ENCODE assay signal across 23 cellular contexts in genomic region chr16:10183606-10183959, GRCh38. TPM values are rescaled to one million over a fixed set of nuclear protein-coding genes. Genes with fewer than 3 reads are reported as not detected.
DNase-seq lines count a peak whose midpoint lies in the region; ATAC-seq and TF ChIP-seq lines count a peak whose summit lies in the region.
"Had no signal": no experiment of that assay in that cellular context is flagged by ENCODE, and none has a peak within 500 bp of the region (broad histone marks: within the 10 kb centered on the region; RNA-seq: fewer than 3 reads in every experiment).

No MANE protein-coding gene starts in this region.

- H3K36me3 ChIP-seq in ES-I3 (ENCODE audit: insufficient read depth, low read length) (no peaks in the 10 kb centered on the region), NT2/D1 (ENCODE audit: insufficient read depth, insufficient read length, low read length) (peaks cover 4% of the 10 kb centered on the region), iPS DF 6.9 (ENCODE audit: control insufficient read depth, insufficient read depth, low read length) (no peaks in the 10 kb centered on the region), stomach (no peaks in the 10 kb centered on the region)
- H3K36me3 ChIP-seq: esophagus squamous epithelium, right atrium auricular region, SJSA1, vagina had no signal

- TF ChIP-seq POLR2A in stomach (IDR thresholded peaks at IDR 0.05) = no peak

- H3K27me3 ChIP-seq in NT2/D1 (ENCODE audit: insufficient read depth, insufficient read length) = peaks cover 22% of the 10 kb centered on the region
- H3K27me3 ChIP-seq in iPS DF 6.9 (ENCODE audit: control insufficient read depth, insufficient read depth, low read length) = peaks cover 25% of the 10 kb centered on the region; the same call in 1 of the 2 replicates
- peaks cover 0 to 58% (median 33%) of the 10 kb centered on the region in 3 donors for H3K27me3 ChIP-seq in stomach
- H3K27me3 ChIP-seq: vagina had no signal

- H3K4me3 ChIP-seq in NT2/D1 (ENCODE audit: insufficient read length, low read depth) (peak overlapping the region; percentile 79), iPS DF 6.9 (ENCODE audit: low read length) (peak overlapping the region; percentile 65; the same call in 1 of the 2 replicates), stomach (peak overlapping the region in 1 of 4 donors; percentile 49)
- H3K4me3 ChIP-seq: body of pancreas, SJSA1 had no signal

- H3K9me3 Mint-ChIP-seq in neural crest cell = no peaks in the 10 kb centered on the region
- H3K9me3 Mint-ChIP-seq: activated naive CD4-positive, alpha-beta T cell treated with anti-CD3 and anti-CD28 coated beads, Interleukin-2, amount 10 ng/mL, durations not matched to agents 7 days and 5 days; stimulated activated naive CD8-positive, alpha-beta T cell treated with anti-CD3 and anti-CD28 coated beads, Interleukin-15, Interleukin-2, amounts not matched to agents 100 ng/mL and 50 ng/mL, for 24 hours had no signal

- H3K4me1 ChIP-seq in ES-I3 (ENCODE audit: insufficient read depth, low read length) (no peaks in the 10 kb centered on the region), NT2/D1 (ENCODE audit: insufficient read depth, insufficient read length) (peaks cover 10% of the 10 kb centered on the region), iPS DF 6.9 (ENCODE audit: control insufficient read depth, insufficient read depth, low read length) (peaks cover 1% of the 10 kb centered on the region; the same call in 1 of the 2 replicates), stomach (peaks cover 13 to 36% (median 34%) of the 10 kb centered on the region in 4 donors)

- peaks cover 82% of the 10 kb centered on the region for H3K27me3 Mint-ChIP-seq in neural crest cell (ENCODE audit: low read depth)

- ATAC-seq in HG02973 (IDR thresholded peaks at IDR 0.05; ENCODE audit: unreplicated experiment) = no peak
- ATAC-seq: activated CD4-positive, alpha-beta T cell treated with anti-CD3 and anti-CD28 coated beads for 36 hours; body of pancreas had no signal

- H3K9ac ChIP-seq in ES-I3 (ENCODE audit: low read depth, low read length) (peak overlapping the region; percentile 73; the same call in 1 of the 2 replicates), NT2/D1 (ENCODE audit: insufficient read length, low read depth) (peak overlapping the region; percentile 86)

- H3K4me3 Mint-ChIP-seq in neural crest cell = peak overlapping the region; percentile 67
- H3K4me3 Mint-ChIP-seq: activated CD4-positive, alpha-beta T cell treated with anti-CD3 and anti-CD28 coated beads for 36 hours; activated naive CD4-positive, alpha-beta T cell treated with anti-CD3 and anti-CD28 coated beads, Interleukin-2, amount 10 ng/mL, durations not matched to agents 7 days and 5 days; stimulated activated naive CD8-positive, alpha-beta T cell treated with anti-CD3 and anti-CD28 coated beads, Interleukin-15, Interleukin-2, amounts not matched to agents 100 ng/mL and 50 ng/mL, for 24 hours had no signal

- H3K4me1 Mint-ChIP-seq in neural crest cell = peaks cover 14% of the 10 kb centered on the region

- WGBS in iPS DF 6.9 (ENCODE audit: insufficient coverage, insufficient read length) = no CpG with 5 or more reads among the region's 7 CpGs
- WGBS in stomach, 5 donors = 15 to 31% (median 29%) methylated on average over 7 of the region's 7 CpGs

- DNase-seq in NT2/D1 (ENCODE audit: low read depth, low spot score) = no peak
- no peak for DNase-seq in iPS DF 6.9 (ENCODE audit: low read depth, low spot score)
- DNase-seq in neural crest cell (ENCODE audit: low read depth, low spot score) = no peak
- no peak for DNase-seq in Ammon's horn (ENCODE audit: low spot score)
- DNase-seq in DMS153 treated with DMSO at 0.1 percent for 48 hours (lab: John Stamatoyannopoulos, UW; ENCODE audit: unreplicated experiment) = no peak
- no peak for DNase-seq in stomach
- DNase-seq: activated naive CD4-positive, alpha-beta T cell treated with anti-CD3 and anti-CD28 coated beads, Interleukin-2, amount 10 ng/mL, durations not matched to agents 7 days and 5 days; EL; esophagus squamous epithelium; NCI-H2081 treated with DMSO at 0.1 percent for 48 hours; NCI-H510A; occipital lobe had no signal

- no peak for TF ChIP-seq EP300 in stomach (IDR thresholded peaks at IDR 0.05)

- no peak for TF ChIP-seq CTCF in neural crest cell (conservative IDR thresholded peaks at IDR 0.05)
- no peak for TF ChIP-seq CTCF in stomach (IDR thresholded peaks at IDR 0.05)

- intact Hi-C loops in stomach (cut with DNase I; ENCODE audit: low total_unique reads) = loop anchor here (10.0 kb wide), 1 partner anchor 539 kb away; no protein-coding TSS in a partner anchor

- H3K27ac Mint-ChIP-seq in neural crest cell (ENCODE audit: unreplicated experiment) = no peak overlapping the region
- H3K27ac Mint-ChIP-seq: activated CD4-positive, alpha-beta T cell treated with anti-CD3 and anti-CD28 coated beads for 36 hours; activated naive CD4-positive, alpha-beta T cell treated with anti-CD3 and anti-CD28 coated beads, Interleukin-2, amount 10 ng/mL, durations not matched to agents 7 days and 5 days; stimulated activated naive CD8-positive, alpha-beta T cell treated with anti-CD3 and anti-CD28 coated beads, Interleukin-15, Interleukin-2, amounts not matched to agents 100 ng/mL and 50 ng/mL, for 24 hours had no signal

- H3K9me3 ChIP-seq in ES-I3 (ENCODE audit: control insufficient read depth, insufficient read depth, low read length) (no peaks in the 10 kb centered on the region), NT2/D1 (ENCODE audit: insufficient read depth, low read length) (no peaks in the 10 kb centered on the region), iPS DF 6.9 (ENCODE audit: control insufficient read depth, insufficient read depth, low read length) (no peaks in the 10 kb centered on the region), stomach (no peaks in the 10 kb centered on the region)
- H3K9me3 ChIP-seq: body of pancreas, esophagus squamous epithelium, right atrium auricular region, vagina had no signal

- no peaks in the 10 kb centered on the region for H3K36me3 Mint-ChIP-seq in neural crest cell (ENCODE audit: low read depth)
- H3K36me3 Mint-ChIP-seq: activated naive CD4-positive, alpha-beta T cell treated with anti-CD3 and anti-CD28 coated beads, Interleukin-2, amount 10 ng/mL, durations not matched to agents 7 days and 5 days had no signal

- H3K27ac ChIP-seq in iPS DF 6.9 (ENCODE audit: low read length) (no peak overlapping the region), stomach (no peak overlapping the region)
- H3K27ac ChIP-seq: body of pancreas, esophagus squamous epithelium, right atrium auricular region, SJSA1, vagina had no signal

RNA-seq across cellular contexts. Expression of gene GRIN2A, which starts 1.4 kb away (rescaled TPM):
- total RNA-seq in neural crest cell (0.09 and 0.48 TPM in 2 replicates), stomach (1 to 10 TPM in 4 of 5 donors, under 1 TPM in 1; 0.55 to 9.8 (median 1.7) TPM)
- under 1 TPM; 0.06 to 0.45 (median 0.15) TPM for polyA plus RNA-seq in stomach
- total RNA-seq: activated CD4-positive, alpha-beta T cell treated with anti-CD3 and anti-CD28 coated beads for 36 hours; dermis microvascular lymphatic vessel endothelial cell; OCI-LY7; SJSA1 had no signal
- polyA plus RNA-seq: AG04450 had no signal
